Comparison of ENCODE assay signal across 8 cellular contexts in the genomic region with DNA sequence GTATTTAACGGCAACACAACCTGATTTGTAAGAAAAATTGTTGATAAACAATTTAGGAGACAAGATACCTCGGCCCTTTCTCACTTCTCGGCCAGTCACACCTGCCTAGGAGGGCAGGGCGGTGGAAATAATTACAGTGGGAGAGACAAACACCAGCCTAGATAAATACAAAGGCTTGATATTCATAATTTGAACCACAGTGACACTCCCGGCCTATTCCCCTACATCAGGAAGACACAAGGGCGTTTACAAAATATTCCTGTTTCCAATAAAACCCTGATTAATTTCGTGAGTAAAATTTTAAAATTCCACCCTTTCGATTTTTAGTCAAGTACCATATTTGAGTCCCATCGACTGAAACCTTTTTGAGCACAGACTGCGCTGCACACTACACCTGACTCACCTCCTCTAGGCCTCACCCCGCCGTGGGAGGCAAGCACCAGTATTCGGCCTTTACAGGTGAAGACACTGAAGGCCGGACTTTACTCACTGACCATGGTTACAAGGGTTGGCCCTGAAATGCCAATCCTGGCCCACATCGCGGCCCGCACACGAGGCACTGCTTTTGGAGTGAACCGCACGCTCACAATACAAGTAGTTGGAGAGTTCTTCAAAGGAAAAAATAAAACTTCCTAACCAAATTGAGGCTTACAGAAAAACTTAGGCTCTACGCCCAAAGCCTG. TPM values are rescaled to one million over a fixed set of nuclear protein-coding genes. Genes with fewer than 3 reads are reported as not detected.
DNase-seq lines count a peak whose midpoint lies in the region; ATAC-seq, FAIRE-seq and TF ChIP-seq lines count a peak whose summit lies in the region.

No MANE protein-coding gene starts in this region.

- H3K9ac ChIP-seq in K562 (ENCODE audit: insufficient read depth in 1 of 2, low read depth in 2 of 2, low read length in 2 of 2) = peak overlapping the region; percentile 97 to 99

- peak overlapping the region; percentile 90 for H3K27ac ChIP-seq in K562 (ENCODE audit: extremely low read depth, low read depth, low read length)

- TF ChIP-seq CTCF in HFFc6 (IDR thresholded peaks at IDR 0.05) = no peak
- no peak for TF ChIP-seq CTCF in K562 (IDR thresholded peaks at IDR 0.05 in 2 of 3, conservative IDR thresholded peaks at IDR 0.05 in 1 of 3; ENCODE audit: insufficient read depth in 2 of 3, low read depth in 1 of 3, low read length in 3 of 3)

- no peaks in the 10 kb centered on the region for H3K27me3 ChIP-seq in K562 (ENCODE audit: control insufficient read depth in 2 of 2, insufficient read depth in 2 of 2, low read length in 2 of 2)

- H3K9me1 ChIP-seq in K562 (ENCODE audit: control insufficient read depth, insufficient read depth, low read length) = no peaks in the 10 kb centered on the region

- no peaks in the 10 kb centered on the region for H3K9me3 ChIP-seq in K562 (replicated peaks; ENCODE audit: control insufficient read depth, insufficient read depth, low read depth, low read length)

- H3K27ac Mint-ChIP-seq in HFFc6 = peak overlapping the region; percentile 100

- POLR2A ChIA-PET in K562 (lab: Yijun Ruan, JAX) = interaction anchor here (1.0 kb wide), 1 partner anchor 11 kb away, joined by 4 read pairs; no protein-coding TSS in a partner anchor

- H3K4me1 Mint-ChIP-seq in HFFc6 (ENCODE audit: low read depth) = peaks cover 42% of the 10 kb centered on the region

- TF ChIP-seq POLR2A in K562 (conservative IDR thresholded peaks at IDR 0.05) = no peak

- BruUV-seq in K562 (replicated peaks; lab: Mats Ljungman, UMichigan) = TSS peak; percentile 43

- H3K79me2 ChIP-seq in K562 (ENCODE audit: control insufficient read depth, insufficient read depth, low read length) = peaks cover 57% of the 10 kb centered on the region

- peak overlapping the region; percentile 94 for H3K4me2 ChIP-seq in K562 (ENCODE audit: insufficient read depth, low read length)

- peak overlapping the region; percentile 92 for H3K4me3 Mint-ChIP-seq in HFFc6

- under 1% methylated on average over 19 of the region's 21 CpGs for WGBS in K562 (ENCODE audit: insufficient coverage, low coverage, missing lambda C conversion rate)

- no peak for FAIRE-seq in K562 (lab: Jason Lieb, UNC)

- peak; percentile 38 for ATAC-seq in SK-N-SH treated with all-trans-retinoic acid at 6 μM for 48 hours
- ATAC-seq in K562 = peak; percentile 52

- H3K9me3 Mint-ChIP-seq in HFFc6 = no peaks in the 10 kb centered on the region

- no peak for TF ChIP-seq RAD21 in K562 (CRISPR knock-in tag; conservative IDR thresholded peaks at IDR 0.05 in 1 of 2, IDR thresholded peaks at IDR 0.05 in 1 of 2)

- H3K36me3 ChIP-seq in K562 (ENCODE audit: control insufficient read depth, insufficient read depth, low read length) = peaks cover 12% of the 10 kb centered on the region; the same call in 2 of the 3 replicates

- in situ Hi-C loops in ACHN (cut with HindIII; ENCODE audit: low pct_ligation_motif_present, low pct_unique_long_range_greater_than_20kb, low sequenced_read_pairs) = no loop called here
- in situ Hi-C loops in K562 (cut with MboI) = no loop called here

- intact Hi-C loops in K562 (cut with micrococcal nuclease) = loop anchor here (5.0 kb wide), 2 partner anchors 41 to 109 kb away; partner anchors contain the start of genes ATOSA and MYO5A

- DNase-seq in ACHN (peak; percentile 40), HFFc6 (no peak), K562 (ENCODE audit: extremely low read depth in 1 of 4, low spot score in 3 of 4) (peak; percentile 17 to 40 (median 24)), iPS-NIHi7 (ENCODE audit: extremely low spot score) (peak; percentile 17), cerebellum (ENCODE audit: low spot score) (no peak), T1000 (lab: John Stamatoyannopoulos, UW) (no peak)
- peak; percentile 17 to 41 for DNase-seq in stimulated activated CD4-positive, alpha-beta T cell treated with anti-CD3 and anti-CD28 coated beads, Interleukin-12 subunit alpha, Interleukin-12 subunit beta, amount 100 ng/mL, for 24 hours (ENCODE audit: low read depth in 2 of 2)

- peak overlapping the region; percentile 69 for H3K4me3 ChIP-seq in K562

- H4K20me1 ChIP-seq in K562 (replicated peaks; ENCODE audit: control insufficient read depth, insufficient read depth, low read length) = peaks cover 2% of the 10 kb centered on the region; the same call in 1 of the 2 replicates

- H3K27me3 Mint-ChIP-seq in HFFc6 (ENCODE audit: insufficient read depth) = peaks cover 4% of the 10 kb centered on the region

- H3K4me1 ChIP-seq in K562 (replicated peaks in 1 of 2; ENCODE audit: control insufficient read depth in 2 of 2, insufficient read depth in 2 of 2, low read length in 2 of 2) = peaks cover 10 to 13% of the 10 kb centered on the region in 2 experiments; a peak in 4 of 5 replicates

- CTCF ChIA-PET in K562 (lab: Yijun Ruan, JAX; ENCODE audit: low intra/inter-chr PET ratio) = no interaction called here

- no peak for TF ChIP-seq EP300 in K562 (IDR thresholded peaks at IDR 0.05; ENCODE audit: low read length)

- H2AFZ ChIP-seq in K562 (ENCODE audit: low read depth, low read length) = peak overlapping the region; percentile 99

- H3K36me3 Mint-ChIP-seq in HFFc6 (ENCODE audit: low read depth) = peaks cover 12% of the 10 kb centered on the region

TF ChIP-seq in K562, 482 proteins besides CTCF, POLR2A, EP300 and RAD21 (continues in another document):
- TF ChIP-seq MCM7 (IDR thresholded peaks at IDR 0.05) (no peak), TBP (optimal IDR thresholded peaks at IDR 0.05; ENCODE audit: low read depth, low read length) (peak; percentile 7), SIN3A (IDR thresholded peaks at IDR 0.05; ENCODE audit: borderline replicate concordance in 2 of 2, control insufficient read depth in 1 of 2, low read depth in 2 of 2, low read length in 2 of 2) (no peak; a peak in 1 of 4 replicates), CCNT2 (IDR thresholded peaks at IDR 0.05; ENCODE audit: borderline replicate concordance, extremely low read depth, insufficient read length, low read depth, low read length) (no peak), MYC (IDR thresholded peaks at IDR 0.05; ENCODE audit: low read depth, low read length) (no peak), MYC (CRISPR knock-in tag; IDR thresholded peaks at IDR 0.05; ENCODE audit: borderline replicate concordance, low read depth) (0 out of 2 replicates have a peak, but pooled peaks have one; percentile 15), ZNF79 (CRISPR knock-in tag; IDR thresholded peaks at IDR 0.05; ENCODE audit: low read depth) (no peak), DPF2 (IDR thresholded peaks at IDR 0.05) (no peak)

RNA-seq across cellular contexts. Expression of gene ARPP19, which starts 0.8 kb away (rescaled TPM):
- 100 to 1,000 TPM; 116 to 142 (median 126) TPM for total RNA-seq in HFFc6 (2021; fragmentation: NEBNext Ultra II Directional; extraction: Animal tissue kit (Norgen Biotek cat#: 25700))
- 14.8 and 44.2 TPM in 2 replicates for total RNA-seq in K562 (2011; cell fraction: chromatin; rRNA removed; ENCODE audit: low replicate concordance)
- total RNA-seq in K562 (2011; cell fraction: nucleolus; rRNA removed) = 11.5 and 13.9 TPM in 2 replicates
- total RNA-seq in K562 (2011; cell fraction: nucleoplasm; rRNA removed) = 34.2 and 60.2 TPM in 2 replicates
- total RNA-seq in K562 (2014; rRNA removed) (40.6 and 47.5 TPM in 2 replicates), K562 (2014; rRNA removed; fragmentation: Illumina TruSeq; extraction: Trizol) (75.5 and 95.4 TPM in 2 replicates), K562 (2015; rRNA removed; fragmentation: Illumina TruSeq; extraction: Trizol) (72.9 and 77.2 TPM in 2 replicates), K562 (2021) (82.6 and 88.2 TPM in 2 replicates), cerebellum (158 TPM)
- polyA plus RNA-seq in K562 (2011; rRNA removed) (84.8 and 102 TPM in 2 replicates), K562 (2014; fragmentation: Illumina TruSeq; extraction: Trizol) (57.2 and 60.5 TPM in 2 replicates), K562 (2014; fragmentation: Nextera tagmentation; extraction: Ambion mirVana) (10 to 100 TPM; 33.3 to 35.4 TPM), K562 (2014; rRNA removed) (40.6 and 46.8 TPM in 2 replicates)
- polyA plus RNA-seq in K562 (2011; cell fraction: cytosol; rRNA removed) = 17.5 and 52.8 TPM in 2 replicates
- 9.5 and 18.7 TPM in 2 replicates for polyA plus RNA-seq in K562 (2011; cell fraction: nucleus; rRNA removed)
- 30.3 and 30.7 TPM in 2 replicates for polyA plus RNA-seq in K562 (2012)
- 83.7 and 96.3 TPM in 2 replicates for polyA minus RNA-seq in K562 (2011; rRNA and poly(A)+ RNA removed)
- 35.7 and 46.6 TPM in 2 replicates for polyA minus RNA-seq in K562 (2011; cell fraction: cytosol; rRNA and poly(A)+ RNA removed)
- 12.3 and 22.2 TPM in 2 replicates for polyA minus RNA-seq in K562 (2011; cell fraction: nucleus; rRNA and poly(A)+ RNA removed)

RNA-seq across cellular contexts. Expression of gene MYO5A, which starts 39.3 kb away (rescaled TPM):
- total RNA-seq in HFFc6 (2021; fragmentation: NEBNext Ultra II Directional; extraction: Animal tissue kit (Norgen Biotek cat#: 25700)) = 10 to 100 TPM; 47.4 to 59.4 (median 54.0) TPM
- total RNA-seq in K562 (2011; cell fraction: chromatin; rRNA removed; ENCODE audit: low replicate concordance) = 2.3 and 2.4 TPM in 2 replicates
- 0.50 and 1.8 TPM in 2 replicates for total RNA-seq in K562 (2011; cell fraction: nucleolus; rRNA removed)
- total RNA-seq in K562 (2011; cell fraction: nucleoplasm; rRNA removed) = 0.44 and 1.1 TPM in 2 replicates
- total RNA-seq in K562 (2014; rRNA removed) (0.73 and 0.77 TPM in 2 replicates), K562 (2014; rRNA removed; fragmentation: Illumina TruSeq; extraction: Trizol) (0.40 and 0.41 TPM in 2 replicates), K562 (2015; rRNA removed; fragmentation: Illumina TruSeq; extraction: Trizol) (0.33 and 0.41 TPM in 2 replicates), K562 (2021) (0.65 and 0.82 TPM in 2 replicates), cerebellum (89.3 TPM)
- polyA plus RNA-seq in K562 (2011; rRNA removed) (0.59 and 0.91 TPM in 2 replicates), K562 (2014; fragmentation: Illumina TruSeq; extraction: Trizol) (0.36 and 0.42 TPM in 2 replicates), K562 (2014; fragmentation: Nextera tagmentation; extraction: Ambion mirVana) (under 1 TPM; 0.03 to 0.07 TPM), K562 (2014; rRNA removed) (0.09 and 0.20 TPM in 2 replicates)
- 0.34 and 0.43 TPM in 2 replicates for polyA plus RNA-seq in K562 (2011; cell fraction: cytosol; rRNA removed)
- polyA plus RNA-seq in K562 (2011; cell fraction: nucleus; rRNA removed) = 0.51 and 1.2 TPM in 2 replicates
- 0.30 and 0.72 TPM in 2 replicates for polyA plus RNA-seq in K562 (2012)
- 1.1 and 1.9 TPM in 2 replicates for polyA minus RNA-seq in K562 (2011; rRNA and poly(A)+ RNA removed)
- 1.5 and 2.4 TPM in 2 replicates for polyA minus RNA-seq in K562 (2011; cell fraction: cytosol; rRNA and poly(A)+ RNA removed)
- 0.67 and 1.00 TPM in 2 replicates for polyA minus RNA-seq in K562 (2011; cell fraction: nucleus; rRNA and poly(A)+ RNA removed)

Comparison
In these comparisons a context has a peak if more than half of its experiments do, and no peak if none do; other contexts are left out.
1. DNase-seq: peak in ACHN (single experiment), K562 (4 of 4), iPS-NIHi7 (single experiment) and stimulated activated CD4-positive, alpha-beta T cell treated with anti-CD3 and anti-CD28 coated beads, Interleukin-12 subunit alpha, Interleukin-12 subunit beta, amount 100 ng/mL, for 24 hours (2 of 2); none in HFFc6 (single experiment), cerebellum (single experiment) and T1000 (single experiment).
2. RNA of gene MYO5A, which starts 39.3 kb away (total RNA-seq): 89.3 TPM in cerebellum (single experiment) and 47.4 to 59.4 TPM in HFFc6; 0.33 to 2.4 TPM in K562; every median in the first group is over 10 times any median in the second.